8 cellular contexts compared by ENCODE assay signal in genomic region chr4:147682755-147683154, GRCh38. TPM values are rescaled to one million over a fixed set of nuclear protein-coding genes. Genes with fewer than 3 reads are reported as not detected.
DNase-seq lines count a peak whose midpoint lies in the region; ATAC-seq lines count a peak whose summit lies in the region.

No MANE protein-coding gene starts in this region.

- H3K4me1 Mint-ChIP-seq in activated T-cell treated with anti-CD3 and anti-CD28 coated beads, Interleukin-2, amount 50 U/mL, for 24 hours (ENCODE audit: low read depth): peaks cover 30% of the 10 kb centered on the region
- H3K4me1 Mint-ChIP-seq in activated naive CD8-positive, alpha-beta T cell treated with anti-CD3 and anti-CD28 coated beads for 36 hours: peaks cover 25% of the 10 kb centered on the region

- no peaks in the 10 kb centered on the region for H3K9me3 Mint-ChIP-seq in activated T-cell treated with anti-CD3 and anti-CD28 coated beads, Interleukin-2, amount 50 U/mL, for 24 hours
- H3K9me3 Mint-ChIP-seq in activated naive CD8-positive, alpha-beta T cell treated with anti-CD3 and anti-CD28 coated beads for 36 hours: no peaks in the 10 kb centered on the region

- DNase-seq in activated T-cell treated with anti-CD3 and anti-CD28 coated beads, Interleukin-2, amount 50 U/mL, for 24 hours: no peak
- no peak for DNase-seq in activated T-cell treated with anti-CD3 and anti-CD28 coated beads, Interleukin-2, amount 50 U/mL, for 1 hour
- no peak for DNase-seq in activated naive CD8-positive, alpha-beta T cell treated with anti-CD3 and anti-CD28 coated beads for 36 hours
- DNase-seq in iris pigment epithelial cell (ENCODE audit: low read depth) (peak; percentile 18), AG08396 (ENCODE audit: low spot score) (no peak)

- H3K36me3 Mint-ChIP-seq in activated T-cell treated with anti-CD3 and anti-CD28 coated beads, Interleukin-2, amount 50 U/mL, for 24 hours (ENCODE audit: low read depth): peaks cover 34% of the 10 kb centered on the region
- H3K36me3 Mint-ChIP-seq in activated naive CD8-positive, alpha-beta T cell treated with anti-CD3 and anti-CD28 coated beads for 36 hours: peaks cover 6% of the 10 kb centered on the region

- peak overlapping the region; percentile 95 for H3K27ac Mint-ChIP-seq in activated T-cell treated with anti-CD3 and anti-CD28 coated beads, Interleukin-2, amount 50 U/mL, for 24 hours
- peak overlapping the region; percentile 93 for H3K27ac Mint-ChIP-seq in activated naive CD8-positive, alpha-beta T cell treated with anti-CD3 and anti-CD28 coated beads for 36 hours

- peak overlapping the region; percentile 97 for H3K4me3 ChIP-seq in thymus (ENCODE audit: low read length)

- ATAC-seq in HG02623 (IDR thresholded peaks at IDR 0.05; ENCODE audit: unreplicated experiment) (no peak), HG03521 (IDR thresholded peaks at IDR 0.05; ENCODE audit: unreplicated experiment) (no peak)

- H3K36me3 ChIP-seq in thymus (ENCODE audit: control insufficient read depth, insufficient read depth): peaks cover 11% of the 10 kb centered on the region

- WGBS in thymus: 84% methylated on average over 3 of the region's 3 CpGs

- H3K27ac ChIP-seq in thymus (ENCODE audit: low read depth): no peak overlapping the region

- peaks cover 7% of the 10 kb centered on the region for H3K4me1 ChIP-seq in thymus (ENCODE audit: control insufficient read depth, insufficient read depth, low read length)

- peak overlapping the region; percentile 85 for H3K4me3 Mint-ChIP-seq in activated T-cell treated with anti-CD3 and anti-CD28 coated beads, Interleukin-2, amount 50 U/mL, for 24 hours
- H3K4me3 Mint-ChIP-seq in activated naive CD8-positive, alpha-beta T cell treated with anti-CD3 and anti-CD28 coated beads for 36 hours: peak overlapping the region; percentile 98

- no peaks in the 10 kb centered on the region for H3K9me3 ChIP-seq in thymus (ENCODE audit: control insufficient read depth)

- peaks cover 12% of the 10 kb centered on the region for H3K27me3 Mint-ChIP-seq in activated T-cell treated with anti-CD3 and anti-CD28 coated beads, Interleukin-2, amount 50 U/mL, for 24 hours
- peaks cover 16% of the 10 kb centered on the region for H3K27me3 Mint-ChIP-seq in activated naive CD8-positive, alpha-beta T cell treated with anti-CD3 and anti-CD28 coated beads for 36 hours

- no peaks in the 10 kb centered on the region for H3K27me3 ChIP-seq in thymus (ENCODE audit: control insufficient read depth, insufficient read depth)

RNA-seq across cellular contexts. Expression of gene PRMT9, which starts 1.2 kb away (rescaled TPM):
- total RNA-seq in activated naive CD8-positive, alpha-beta T cell treated with anti-CD3 and anti-CD28 coated beads for 36 hours: 1 to 10 TPM; 6.8 to 7.1 TPM
- 9.7 TPM for polyA plus RNA-seq in thymus

RNA-seq across cellular contexts. Expression of gene ARHGAP10, which starts 49.1 kb away (rescaled TPM):
- total RNA-seq in activated naive CD8-positive, alpha-beta T cell treated with anti-CD3 and anti-CD28 coated beads for 36 hours: 1 to 10 TPM; 5.8 to 6.1 TPM
- polyA plus RNA-seq in thymus: 13.4 TPM
